Comparison of ENCODE assay signal across 17 cellular contexts in the genomic region with DNA sequence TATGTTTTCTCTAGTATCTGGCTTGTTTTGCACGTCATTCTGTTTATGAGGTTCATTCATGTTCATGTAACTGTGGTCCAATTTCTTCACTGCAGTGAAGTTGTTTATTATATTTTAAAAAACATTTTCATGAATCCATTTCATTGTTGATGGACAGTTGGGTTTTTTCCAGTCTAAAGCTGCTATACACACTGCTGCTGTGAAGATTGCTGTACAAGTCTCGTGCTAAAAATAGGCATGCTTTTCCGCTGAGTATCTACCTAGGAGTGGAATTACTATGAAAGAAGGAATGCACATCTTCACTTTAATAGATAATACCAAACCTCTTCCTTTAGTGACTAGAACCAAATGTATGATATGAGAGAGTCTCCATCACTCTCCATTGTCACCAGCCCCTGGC. TPM values are rescaled to one million over a fixed set of nuclear protein-coding genes. Genes with fewer than 3 reads are reported as not detected.
DNase-seq lines count a peak whose midpoint lies in the region; ATAC-seq and TF ChIP-seq lines count a peak whose summit lies in the region.
"Had no signal": no experiment of that assay in that cellular context is flagged by ENCODE, and none has a peak within 500 bp of the region (broad histone marks: within the 10 kb centered on the region; RNA-seq: fewer than 3 reads in every experiment).

No MANE protein-coding gene starts in this region.

- H2AFZ ChIP-seq in IMR-90 (replicated peaks; ENCODE audit: low read length, poor library complexity) = no peak overlapping the region
- H2AFZ ChIP-seq in neural cell (ENCODE audit: low read depth, low read length) = no peak overlapping the region

- no peaks in the 10 kb centered on the region for H3K36me3 ChIP-seq in IMR-90 (ENCODE audit: control insufficient read depth, insufficient read depth, low read length)
- no peaks in the 10 kb centered on the region for H3K36me3 ChIP-seq in neural cell (ENCODE audit: insufficient read depth, low read length)
- H3K36me3 ChIP-seq: upper lobe of left lung had no signal

- peak overlapping the region; percentile 43; the same call in 1 of the 2 replicates for H3K4me2 ChIP-seq in IMR-90 (ENCODE audit: low read depth, low read length)
- H3K4me2 ChIP-seq in neural cell (ENCODE audit: low read length) = no peak overlapping the region

- H3K9ac ChIP-seq in IMR-90 (ENCODE audit: low read depth, low read length) = no peak overlapping the region; the same call in 1 of the 2 replicates
- H3K9ac ChIP-seq in neural cell (ENCODE audit: low read length) = no peak overlapping the region

- peaks cover 6% of the 10 kb centered on the region for H3K4me1 Mint-ChIP-seq in endothelial cell (ENCODE audit: unreplicated experiment)

- H3K9me3 Mint-ChIP-seq in endothelial cell (ENCODE audit: unreplicated experiment) = no peaks in the 10 kb centered on the region
- H3K9me3 Mint-ChIP-seq: central memory CD8-positive, alpha-beta T cell; immature natural killer cell had no signal

- peaks cover 16% of the 10 kb centered on the region for H3K9me1 ChIP-seq in IMR-90 (ENCODE audit: insufficient read depth, low read length)

- H3K56ac ChIP-seq in IMR-90 (ENCODE audit: extremely low read depth, insufficient read depth, low read length) = 0 out of 2 replicates have a peak overlapping the region, but pooled peaks have one; percentile 50

- H3K14ac ChIP-seq in IMR-90 (replicated peaks; ENCODE audit: low read depth, low read length) = no peak overlapping the region

- ATAC-seq in IMR-90 (ENCODE audit: low read depth) (peak; percentile 54), GM21381 (IDR thresholded peaks at IDR 0.05; ENCODE audit: unreplicated experiment) (no peak), HG02973 (IDR thresholded peaks at IDR 0.05; ENCODE audit: unreplicated experiment) (no peak)

- H3K9me3 ChIP-seq in IMR-90 (ENCODE audit: control insufficient read depth, insufficient read depth, low read length) = no peaks in the 10 kb centered on the region
- H3K9me3 ChIP-seq in neural cell (ENCODE audit: low read length) = no peaks in the 10 kb centered on the region
- H3K9me3 ChIP-seq: upper lobe of left lung had no signal

- H3K18ac ChIP-seq in IMR-90 (ENCODE audit: low read depth, low read length) = peak overlapping the region; percentile 94; the same call in 1 of the 2 replicates

- no peak overlapping the region for H3K27ac Mint-ChIP-seq in endothelial cell (ENCODE audit: unreplicated experiment)
- H3K27ac Mint-ChIP-seq: B cell, immature natural killer cell had no signal

- TF ChIP-seq EP300 in neural cell (conservative IDR thresholded peaks at IDR 0.05; ENCODE audit: poor library complexity, severe bottlenecking) = no peak

- H3K4me3 ChIP-seq in IMR-90 (ENCODE audit: insufficient read depth, low read depth, low read length) (no peak overlapping the region), coronary artery (no peak overlapping the region), neural cell (ENCODE audit: low read length) (no peak overlapping the region)
- H3K4me3 ChIP-seq: skin epidermis, upper lobe of left lung had no signal

- TF ChIP-seq CTCF in IMR-90 (conservative IDR thresholded peaks at IDR 0.05; ENCODE audit: low read depth, low read length) (no peak), coronary artery (IDR thresholded peaks at IDR 0.05) (no peak), neural cell (IDR thresholded peaks at IDR 0.05; ENCODE audit: poor library complexity, severe bottlenecking) (no peak), endothelial cell (IDR thresholded peaks at IDR 0.05; ENCODE audit: unreplicated experiment) (no peak)

- H3K79me2 ChIP-seq in neural cell (replicated peaks; ENCODE audit: insufficient read depth, low read length) = no peaks in the 10 kb centered on the region

- no peak overlapping the region for H2AK9ac ChIP-seq in IMR-90 (replicated peaks; ENCODE audit: low read depth, low read length, poor library complexity)

- intact Hi-C loops in IMR-90 (cut with micrococcal nuclease) = loop anchor here (1.0 kb wide), 1 partner anchor 49 kb away; the partner anchor contains the start of gene ETS2

- H3F3A ChIP-seq in neural cell (ENCODE audit: insufficient read depth, low read length, poor library complexity, severe bottlenecking) = no peaks in the 10 kb centered on the region

- peaks cover 21% of the 10 kb centered on the region for H3K4me1 ChIP-seq in IMR-90 (ENCODE audit: control insufficient read depth, insufficient read depth, low read length)

- H4K20me1 ChIP-seq in IMR-90 (ENCODE audit: insufficient read depth, low read length) (no peaks in the 10 kb centered on the region), neural cell (ENCODE audit: insufficient read depth) (no peaks in the 10 kb centered on the region)

- H3K27ac ChIP-seq in IMR-90 (ENCODE audit: insufficient read depth, low read length) = peak overlapping the region; percentile 52; the same call in 1 of the 2 replicates
- peak overlapping the region; percentile 77 to 85 for H3K27ac ChIP-seq in coronary artery
- H3K27ac ChIP-seq in neural cell (ENCODE audit: low read length) = peak overlapping the region; percentile 26

- BruUV-seq in IMR-90 (replicated peaks; lab: Mats Ljungman, UMichigan) = no TSS peak

- peaks cover 0 to 8% of the 10 kb centered on the region in 2 experiments; a peak in 1 of 4 replicates for H3K79me1 ChIP-seq in IMR-90 (ENCODE audit: low read depth in 1 of 2, low read length in 2 of 2)

- WGBS in IMR-90 (ENCODE audit: extremely low coverage in 2 of 2, insufficient read length in 1 of 2), 2 experiments = no CpG with 5 or more reads among the region's 3 CpGs

- H3K23ac ChIP-seq in IMR-90 (ENCODE audit: low read depth, low read length) = peak overlapping the region; percentile 49; the same call in 1 of the 2 replicates

- in situ Hi-C loops in ACHN (cut with HindIII; ENCODE audit: low pct_ligation_motif_present, low pct_unique_long_range_greater_than_20kb, low sequenced_read_pairs) (no loop called here), IMR-90 (cut with MboI; ENCODE audit: low sequenced_read_pairs) (loop anchor here (10.0 kb wide), 1 partner anchor 48 kb away; the partner anchor contains the start of gene ETS2)

- CTCF ChIA-PET in IMR-90 (lab: Yijun Ruan, JAX) = no interaction called here

- no peaks in the 10 kb centered on the region for H3K9me2 ChIP-seq in neural cell (ENCODE audit: insufficient read depth, low read length)

- peak overlapping the region; percentile 22 to 43; a peak in 1 of 4 replicates for H4K8ac ChIP-seq in IMR-90 (ENCODE audit: low read depth in 2 of 2, low read length in 2 of 2)

- DNase-seq in ACHN = peak; percentile 83
- DNase-seq in IMR-90 = peak; percentile 92
- DNase-seq in coronary artery (ENCODE audit: low spot score) = no peak
- no peak for DNase-seq in endothelial cell (ENCODE audit: low spot score)
- DNase-seq in activated naive CD4-positive, alpha-beta T cell treated with Interleukin-2 at 50 U/mL for 16 hours = no peak
- DNase-seq: activated CD4-positive, alpha-beta T cell treated with anti-CD3 and anti-CD28 coated beads, Interleukin-2, amount 50 U/mL, for 48 hours; activated effector memory CD4-positive, alpha-beta T cell treated with anti-CD3 and anti-CD28 coated beads, Interleukin-2, amount 50 U/mL, for 16 hours; immature natural killer cell; Karpas-422; naive B cell; upper lobe of left lung had no signal

- peaks cover 2% of the 10 kb centered on the region for H3K27me3 Mint-ChIP-seq in endothelial cell (ENCODE audit: unreplicated experiment)
- H3K27me3 Mint-ChIP-seq: central memory CD8-positive, alpha-beta T cell had no signal

- peak overlapping the region; percentile 98 for H2BK120ac ChIP-seq in IMR-90 (ENCODE audit: low read depth, low read length)

- TF ChIP-seq RAD21 in IMR-90 (IDR thresholded peaks at IDR 0.05; ENCODE audit: low read length) = no peak
- no peak for TF ChIP-seq RAD21 in neural cell (conservative IDR thresholded peaks at IDR 0.05)

- peak overlapping the region; percentile 82; the same call in 2 of the 3 replicates for H2BK15ac ChIP-seq in IMR-90 (ENCODE audit: low read depth, low read length)

- no peaks in the 10 kb centered on the region for H3K36me3 Mint-ChIP-seq in endothelial cell (ENCODE audit: low read depth, unreplicated experiment)
- H3K36me3 Mint-ChIP-seq: immature natural killer cell, naive B cell had no signal

- peak overlapping the region; percentile 79; the same call in 1 of the 2 replicates for H4K91ac ChIP-seq in IMR-90 (ENCODE audit: insufficient read depth, low read depth, low read length)

- POLR2A ChIA-PET in IMR-90 (lab: Charles Lee; ENCODE audit: unreplicated experiment) = no interaction called here

- no peak for TF ChIP-seq POLR2A in IMR-90 (IDR thresholded peaks at IDR 0.05; ENCODE audit: low read depth, low read length)

- peak overlapping the region; percentile 96; the same call in 1 of the 2 replicates for H3K4ac ChIP-seq in IMR-90 (ENCODE audit: low read depth, low read length)

- peak overlapping the region; percentile 91 for H2BK5ac ChIP-seq in IMR-90 (ENCODE audit: low read depth, low read length, poor library complexity, severe bottlenecking)

- dilution Hi-C loops in IMR-90 (cut with HindIII; ENCODE audit: low sequenced_read_pairs, unreplicated experiment) = no loop called here

- H2BK20ac ChIP-seq in IMR-90 (ENCODE audit: low read depth, low read length) = peak overlapping the region; percentile 99; the same call in 1 of the 2 replicates

- H4K5ac ChIP-seq in IMR-90 (ENCODE audit: low read depth, low read length) = no peak overlapping the region

- H2AK5ac ChIP-seq in IMR-90 (ENCODE audit: low read depth, low read length) = no peak overlapping the region

- H3K4me3 Mint-ChIP-seq in endothelial cell (ENCODE audit: unreplicated experiment) = no peak overlapping the region
- H3K4me3 Mint-ChIP-seq: B cell; central memory CD8-positive, alpha-beta T cell; immature natural killer cell; naive B cell had no signal

- H3K27me3 ChIP-seq in IMR-90 (ENCODE audit: control insufficient read depth, insufficient read depth, low read length) (no peaks in the 10 kb centered on the region), neural cell (ENCODE audit: insufficient read depth, low read depth, low read length) (no peaks in the 10 kb centered on the region)
- H3K27me3 ChIP-seq: upper lobe of left lung had no signal

TF ChIP-seq in neural cell, 6 proteins besides CTCF, POLR2A, EP300 and RAD21:
- TF ChIP-seq EZH2 (IDR thresholded peaks at IDR 0.05; ENCODE audit: borderline replicate concordance, insufficient read depth, low read length, poor library complexity, severe bottlenecking) (no peak), POLR2AphosphoS5 (IDR thresholded peaks at IDR 0.05) (peak; percentile 30)

RNA-seq across cellular contexts. Expression of gene ETS2, which starts 49.0 kb away (rescaled TPM):
- total RNA-seq in IMR-90 (2012; rRNA removed) (20.6 and 21.7 TPM in 2 replicates), endothelial cell (ENCODE audit: unreplicated experiment) (74.2 TPM)
- polyA plus RNA-seq in IMR-90 (2012; rRNA removed) (21.3 and 22.8 TPM in 2 replicates), neural cell (10.4 and 11.6 TPM in 2 replicates)
- polyA plus RNA-seq in IMR-90 (2012; cell fraction: cytosol; rRNA removed) = 18.3 and 18.4 TPM in 2 replicates
- polyA plus RNA-seq in IMR-90 (2012; cell fraction: nucleus; rRNA removed; ENCODE audit: low replicate concordance) = 42.7 and 92.6 TPM in 2 replicates
- 19.9 and 20.0 TPM in 2 replicates for polyA minus RNA-seq in neural cell

Comparison
In these comparisons a context has a peak if more than half of its experiments do, and no peak if none do; other contexts are left out.
1. DNase-seq: peak in ACHN (single experiment) and IMR-90 (single experiment); none in coronary artery (single experiment), endothelial cell (single experiment) and activated naive CD4-positive, alpha-beta T cell treated with Interleukin-2 at 50 U/mL for 16 hours (single experiment).
2. H3K27ac ChIP-seq: peak in every context shown above with its lines; median percentile 81 in coronary artery; 52 in IMR-90; 26 in neural cell.